Comparison of ENCODE assay signal across 22 cellular contexts in the genomic region with DNA sequence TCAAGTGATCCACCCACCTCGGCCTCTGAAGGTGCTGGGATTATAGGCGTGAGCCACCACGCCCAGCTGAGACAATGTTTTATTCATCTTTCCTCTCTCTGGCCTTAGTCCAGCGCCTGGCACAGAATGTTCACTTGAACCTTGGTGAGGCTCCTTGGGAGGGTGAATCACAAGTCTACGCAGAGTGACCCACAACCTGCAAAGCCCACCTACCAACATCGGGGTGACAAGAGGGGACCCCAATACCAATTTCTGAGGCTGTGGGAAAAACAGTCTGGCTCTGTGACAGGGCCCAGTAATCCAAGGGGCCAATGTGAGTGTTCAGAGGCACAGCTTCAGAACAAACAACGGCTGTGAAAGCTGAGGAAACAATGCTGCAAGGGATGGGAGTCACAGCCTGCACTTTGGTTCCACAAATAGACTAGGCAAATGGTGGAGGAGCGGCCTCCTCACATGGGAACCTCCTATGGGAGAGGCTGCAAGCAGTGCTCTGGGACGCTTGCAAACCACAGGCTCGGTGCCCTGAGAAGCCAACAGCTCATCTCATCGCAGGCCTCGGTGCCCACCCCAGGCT. TPM values are rescaled to one million over a fixed set of nuclear protein-coding genes. Genes with fewer than 3 reads are reported as not detected.
"Had no signal": no experiment of that assay in that cellular context is flagged by ENCODE, and none has a peak within 500 bp of the region (broad histone marks: within the 10 kb centered on the region; RNA-seq: fewer than 3 reads in every experiment).

No MANE protein-coding gene starts in this region.

- H3K4me2 ChIP-seq: smooth muscle cell had no signal

- H3K4me1 ChIP-seq: foreskin keratinocyte had no signal

- H3K4me3 ChIP-seq: smooth muscle cell, stomach, suprapubic skin, tibial nerve had no signal

- H3K27me3 Mint-ChIP-seq: activated CD4-positive, alpha-beta T cell treated with anti-CD3 and anti-CD28 coated beads for 36 hours had no signal

- H3K27me3 ChIP-seq: foreskin keratinocyte, suprapubic skin, tibial nerve had no signal

- H3K27ac Mint-ChIP-seq: activated CD4-positive, alpha-beta T cell treated with anti-CD3 and anti-CD28 coated beads for 36 hours; activated naive CD4-positive, alpha-beta T cell treated with anti-CD3 and anti-CD28 coated beads for 36 hours; activated T-helper 2 cell treated with anti-CD3 and anti-CD28 coated beads, Interferon-gamma antibody, Interleukin-2, Interleukin-4, amounts not matched to agents 10 μg/mL and 5 μg/mL and 100 μg/mL, durations not matched to agents 14 hours and 24 hours and 36 hours; stimulated activated memory B cell treated with anti-CD40 and anti-IgM and Interleukin-4, amounts not matched to agents 10 μg/mL and 1 μg/mL and 100 μg/mL, for 72 hours had no signal

- H3K9me3 ChIP-seq: stomach, suprapubic skin, tibial nerve had no signal

- H3K36me3 ChIP-seq: stomach, suprapubic skin, tibial nerve had no signal

- H3K9me3 Mint-ChIP-seq: activated naive CD4-positive, alpha-beta T cell treated with anti-CD3 and anti-CD28 coated beads for 36 hours; activated T-cell treated with anti-CD3 and anti-CD28 coated beads, Interleukin-2, amount 50 U/mL, for 4 hours; activated T-helper 2 cell treated with anti-CD3 and anti-CD28 coated beads, Interferon-gamma antibody, Interleukin-2, Interleukin-4, amounts not matched to agents 10 μg/mL and 5 μg/mL and 100 μg/mL, durations not matched to agents 14 hours and 24 hours and 36 hours; stimulated activated memory B cell treated with anti-CD40 and anti-IgM and Interleukin-4, amounts not matched to agents 10 μg/mL and 1 μg/mL and 100 μg/mL, for 72 hours had no signal

- ATAC-seq: activated CD4-positive, alpha-beta T cell treated with anti-CD3 and anti-CD28 coated beads for 36 hours; activated T-cell treated with anti-CD3 and anti-CD28 coated beads, Interleukin-2, amount 50 U/mL, for 4 hours; foreskin keratinocyte; left ventricle myocardium superior; sciatic nerve; stimulated activated memory B cell treated with anti-CD40 and anti-IgM and Interleukin-4, amounts not matched to agents 10 μg/mL and 1 μg/mL and 100 μg/mL, for 72 hours had no signal

- DNase-seq: activated CD4-positive, alpha-beta T cell treated with anti-CD3 and anti-CD28 coated beads for 36 hours; activated CD4-positive, alpha-beta T cell treated with anti-CD3 and anti-CD28 coated beads, Interleukin-2, amount 50 U/mL, for 4 hours; activated CD8-positive, alpha-beta memory T cell treated with anti-CD3 and anti-CD28 coated beads for 24 hours; activated CD8-positive, alpha-beta memory T cell treated with anti-CD3 and anti-CD28 coated beads, Interleukin-2, amount 50 U/mL, for 4 hours; activated naive CD4-positive, alpha-beta T cell treated with anti-CD3 and anti-CD28 coated beads for 36 hours; activated T-cell treated with anti-CD3 and anti-CD28 coated beads, Interleukin-2, amount 50 U/mL, for 4 hours; amygdala; erythroblast; foreskin keratinocyte; left ventricle myocardium superior; occipital lobe; posterior cingulate gyrus; stimulated activated CD4-positive, alpha-beta T cell treated with anti-CD3 and anti-CD28 coated beads, Interleukin-15, amount 100 ng/mL, for 24 hours; stomach; T-helper 9 cell had no signal

- H3K4me1 Mint-ChIP-seq: stimulated activated memory B cell treated with anti-CD40 and anti-IgM and Interleukin-4, amounts not matched to agents 10 μg/mL and 1 μg/mL and 100 μg/mL, for 72 hours had no signal

- H3K27ac ChIP-seq: foreskin keratinocyte, stomach, suprapubic skin, tibial nerve had no signal

- H3K4me3 Mint-ChIP-seq: activated CD4-positive, alpha-beta T cell treated with anti-CD3 and anti-CD28 coated beads for 36 hours; activated naive CD4-positive, alpha-beta T cell treated with anti-CD3 and anti-CD28 coated beads for 36 hours; activated T-cell treated with anti-CD3 and anti-CD28 coated beads, Interleukin-2, amount 50 U/mL, for 4 hours; stimulated activated memory B cell treated with anti-CD40 and anti-IgM and Interleukin-4, amounts not matched to agents 10 μg/mL and 1 μg/mL and 100 μg/mL, for 72 hours had no signal

- H3K36me3 Mint-ChIP-seq: stimulated activated memory B cell treated with anti-CD40 and anti-IgM and Interleukin-4, amounts not matched to agents 10 μg/mL and 1 μg/mL and 100 μg/mL, for 72 hours had no signal

RNA-seq across cellular contexts. Expression of a gene that starts 47.0 kb away (rescaled TPM):
- polyA plus RNA-seq: neural cell had no signal
